ENCODE assay signal across 15 cellular contexts in the genomic region with DNA sequence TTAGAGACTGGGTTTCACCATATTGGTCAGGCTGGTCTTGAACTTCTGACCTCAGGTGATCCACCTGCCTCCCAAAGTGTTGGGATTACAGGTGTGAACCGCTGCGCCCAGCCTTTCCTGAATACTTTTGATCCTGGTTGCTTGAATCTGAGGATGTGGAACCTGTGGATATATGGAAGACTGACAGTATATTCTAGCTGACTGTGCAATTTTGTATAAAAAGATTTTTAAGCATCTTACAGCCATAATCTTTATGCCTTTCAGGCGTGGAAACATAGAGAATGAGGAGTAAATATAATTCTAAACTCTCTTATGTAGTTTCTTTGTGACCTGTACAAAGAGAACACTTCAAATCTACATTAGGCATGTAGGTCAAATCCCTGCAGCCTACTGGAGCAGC. TPM values are rescaled to one million over a fixed set of nuclear protein-coding genes. Genes with fewer than 3 reads are reported as not detected.
DNase-seq lines count a peak whose midpoint lies in the region; ATAC-seq and TF ChIP-seq lines count a peak whose summit lies in the region.
"Had no signal": no experiment of that assay in that cellular context is flagged by ENCODE, and none has a peak within 500 bp of the region (broad histone marks: within the 10 kb centered on the region; RNA-seq: fewer than 3 reads in every experiment).

No MANE protein-coding gene starts in this region.

- no peaks in the 10 kb centered on the region for H3K27me3 ChIP-seq in esophagus squamous epithelium
- no peaks in the 10 kb centered on the region for H3K27me3 ChIP-seq in subcutaneous abdominal adipose tissue (ENCODE audit: control insufficient read depth in 5 of 5, insufficient read depth in 4 of 5, low read length in 5 of 5)
- H3K27me3 ChIP-seq in endodermal cell (ENCODE audit: control insufficient read depth, insufficient read depth, low read length, poor library complexity, severe bottlenecking): no peaks in the 10 kb centered on the region
- H3K27me3 ChIP-seq: Peyer's patch had no signal

- peaks cover 97 to 100% (median 100%) of the 10 kb centered on the region in 3 donors for H3K4me1 ChIP-seq in esophagus squamous epithelium
- H3K4me1 ChIP-seq in subcutaneous abdominal adipose tissue (ENCODE audit: control insufficient read depth in 5 of 5, insufficient read depth in 5 of 5, low read length in 5 of 5): peaks cover 26 to 100% (median 96%) of the 10 kb centered on the region in 5 donors
- H3K4me1 ChIP-seq in endodermal cell (ENCODE audit: control insufficient read depth, insufficient read depth, low read length): peaks cover 21% of the 10 kb centered on the region

- H3K4me3 ChIP-seq in esophagus squamous epithelium: no peak overlapping the region
- no peak overlapping the region for H3K4me3 ChIP-seq in subcutaneous abdominal adipose tissue (ENCODE audit: low read depth in 1 of 5, low read length in 5 of 5)
- H3K4me3 ChIP-seq in endodermal cell (ENCODE audit: low read length): no peak overlapping the region
- H3K4me3 ChIP-seq: Peyer's patch had no signal

- peak overlapping the region; percentile 14 for H3K27ac Mint-ChIP-seq in T-helper 2 cell treated with Interferon-gamma antibody and Interleukin-4, amounts not matched to agents 5 μg/mL and 100 μg/mL, for 36 hours
- H3K27ac Mint-ChIP-seq in T-helper 17 cell (peak overlapping the region; percentile 100), endodermal cell (no peak overlapping the region)

- H3K27ac ChIP-seq in esophagus squamous epithelium: peak overlapping the region; percentile 86 to 100 (median 98)
- peak overlapping the region; percentile 98 for H3K27ac ChIP-seq in subcutaneous abdominal adipose tissue (ENCODE audit: low read depth, low read length)
- no peak overlapping the region for H3K27ac ChIP-seq in endodermal cell (ENCODE audit: low read depth, low read length)

- no peaks in the 10 kb centered on the region for H3K9me3 ChIP-seq in T-helper 17 cell (ENCODE audit: control insufficient read depth, low read length, poor library complexity, severe bottlenecking)
- H3K9me3 ChIP-seq in esophagus squamous epithelium: no peaks in the 10 kb centered on the region
- no peaks in the 10 kb centered on the region for H3K9me3 ChIP-seq in subcutaneous abdominal adipose tissue (ENCODE audit: control insufficient read depth in 5 of 5, low read length in 5 of 5)
- no peaks in the 10 kb centered on the region for H3K9me3 ChIP-seq in endodermal cell (ENCODE audit: control insufficient read depth, low read length)
- H3K9me3 ChIP-seq: Peyer's patch had no signal

- 81% methylated on average over 3 of the region's 3 CpGs for WGBS in esophagus squamous epithelium, 2 donors
- 100% methylated on average over 2 to 3 of the region's 3 CpGs for WGBS in endodermal cell (ENCODE audit: insufficient coverage in 1 of 2, insufficient read length in 1 of 2), 2 experiments

- H3K4me1 Mint-ChIP-seq in T-helper 2 cell treated with Interferon-gamma antibody and Interleukin-4, amounts not matched to agents 5 μg/mL and 100 μg/mL, for 36 hours (ENCODE audit: low read depth): peaks cover 74% of the 10 kb centered on the region
- peaks cover 76% of the 10 kb centered on the region for H3K4me1 Mint-ChIP-seq in T-helper 17 cell
- H3K4me1 Mint-ChIP-seq in endodermal cell: peaks cover 57% of the 10 kb centered on the region

- peak overlapping the region in 1 of 5 donors; percentile 18 for H3K9ac ChIP-seq in subcutaneous abdominal adipose tissue (ENCODE audit: low read length in 5 of 5)
- H3K9ac ChIP-seq in endodermal cell (ENCODE audit: extremely low read depth, low read length, poor library complexity, severe bottlenecking): no peak overlapping the region

- H3K36me3 Mint-ChIP-seq in T-helper 2 cell treated with Interferon-gamma antibody and Interleukin-4, amounts not matched to agents 5 μg/mL and 100 μg/mL, for 36 hours (ENCODE audit: low read depth): peaks cover 59% of the 10 kb centered on the region
- H3K36me3 Mint-ChIP-seq in T-helper 17 cell (ENCODE audit: low read depth) (peaks cover 6% of the 10 kb centered on the region), endodermal cell (ENCODE audit: low read depth) (peaks cover 29% of the 10 kb centered on the region)

- no peak for ATAC-seq in T-helper 17 cell

- H3K36me3 ChIP-seq in esophagus squamous epithelium (peaks cover 3 to 48% (median 5%) of the 10 kb centered on the region in 3 donors), subcutaneous abdominal adipose tissue (ENCODE audit: control insufficient read depth in 5 of 5, insufficient read depth in 5 of 5, low read length in 5 of 5) (peaks cover 0 to 40% (median 21%) of the 10 kb centered on the region in 5 donors), endodermal cell (ENCODE audit: control insufficient read depth, insufficient read depth, low read length) (peaks cover 40% of the 10 kb centered on the region)

- no peaks in the 10 kb centered on the region for H3K27me3 Mint-ChIP-seq in T-helper 2 cell treated with Interferon-gamma antibody and Interleukin-4, amounts not matched to agents 5 μg/mL and 100 μg/mL, for 36 hours (ENCODE audit: low read depth)
- H3K27me3 Mint-ChIP-seq in T-helper 17 cell: no peaks in the 10 kb centered on the region
- no peaks in the 10 kb centered on the region for H3K27me3 Mint-ChIP-seq in endodermal cell (ENCODE audit: insufficient read depth)

- H3K9me3 Mint-ChIP-seq in T-helper 2 cell treated with Interferon-gamma antibody and Interleukin-4, amounts not matched to agents 5 μg/mL and 100 μg/mL, for 36 hours: no peaks in the 10 kb centered on the region
- H3K9me3 Mint-ChIP-seq in endodermal cell: no peaks in the 10 kb centered on the region

- intact Hi-C loops in esophagus squamous epithelium (cut with DNase I): no loop called here

- no peak for TF ChIP-seq POLR2A in esophagus squamous epithelium (IDR thresholded peaks at IDR 0.05)

- peak overlapping the region; percentile 51 for H3K4me3 Mint-ChIP-seq in T-helper 2 cell treated with Interferon-gamma antibody and Interleukin-4, amounts not matched to agents 5 μg/mL and 100 μg/mL, for 36 hours
- H3K4me3 Mint-ChIP-seq in T-helper 17 cell (no peak overlapping the region), endodermal cell (no peak overlapping the region)

- no peak for DNase-seq in T-helper 2 cell treated with Interferon-gamma antibody and Interleukin-4, amounts not matched to agents 5 μg/mL and 100 μg/mL, for 36 hours (ENCODE audit: low spot score)
- no peak for DNase-seq in T-helper 2 cell
- DNase-seq in T-helper 17 cell: no peak
- DNase-seq in esophagus squamous epithelium (lab: John Stamatoyannopoulos, UW): no peak
- no peak for DNase-seq in pons (ENCODE audit: low spot score)
- DNase-seq in stimulated activated CD4-positive, alpha-beta T cell treated with anti-CD3 and anti-CD28 coated beads, Interleukin-12 subunit alpha, Interleukin-12 subunit beta, amount 100 ng/mL, for 4 hours: no peak
- no peak for DNase-seq in endodermal cell
- DNase-seq: 8988T, aorta, dermis blood vessel endothelial cell, foreskin fibroblast, NCI-H1105, NCI-H345 had no signal

- TF ChIP-seq CTCF in esophagus squamous epithelium (IDR thresholded peaks at IDR 0.05): no peak
- no peak for TF ChIP-seq CTCF in endodermal cell (conservative IDR thresholded peaks at IDR 0.05)

RNA-seq across cellular contexts. Expression of gene TSPAN14, which starts 16.2 kb away (rescaled TPM):
- total RNA-seq in T-helper 17 cell (100 to 1,000 TPM; 118 to 139 TPM), esophagus squamous epithelium (100 to 1,000 TPM in 2 of 4 donors, 10 to 100 TPM in 2; 66.4 to 118 (median 89.8) TPM), endodermal cell (100 to 1,000 TPM; 121 to 123 TPM)
- polyA plus RNA-seq in endodermal cell (2013, experiment 1 of 2): 142 TPM
- 127 TPM for polyA plus RNA-seq in endodermal cell (2013, experiment 2 of 2)
